ENCODE assay signal across 32 cellular contexts in genomic region chr14:94461526-94462218, GRCh38. TPM values are rescaled to one million over a fixed set of nuclear protein-coding genes. Genes with fewer than 3 reads are reported as not detected.
"Had no signal": no experiment of that assay in that cellular context is flagged by ENCODE, and none has a peak within 500 bp of the region (broad histone marks: within the 10 kb centered on the region; RNA-seq: fewer than 3 reads in every experiment).

No MANE protein-coding gene starts in this region.

- H3K4me3 ChIP-seq: left lung, ovary, psoas muscle, thyroid gland had no signal

- H3K4me3 Mint-ChIP-seq: activated CD4-positive, alpha-beta memory T cell treated with anti-CD3 and anti-CD28 coated beads, Interleukin-2, amount 10 ng/mL, durations not matched to agents 7 days and 5 days; activated CD8-positive, alpha-beta memory T cell treated with anti-CD3 and anti-CD28 coated beads, Interleukin-2, amount 10 ng/mL, durations not matched to agents 7 days and 5 days; activated naive CD4-positive, alpha-beta T cell treated with anti-CD3 and anti-CD28 coated beads, Interleukin-2, amount 50 U/mL, for 24 hours; brain; dendritic cell treated with granulocyte-macrophage colony-stimulating factor and Interleukin-4, amounts not matched to agents 40 ng/mL and 50 ng/mL, for 4 days; mesothelial cell of epicardium; naive thymus-derived CD8-positive, alpha-beta T cell; stimulated activated naive CD8-positive, alpha-beta T cell treated with anti-CD3 and anti-CD28 coated beads, Interleukin-15, Interleukin-2, amounts not matched to agents 100 ng/mL and 50 ng/mL, for 24 hours had no signal

- DNase-seq: activated CD4-positive, alpha-beta memory T cell treated with anti-CD3 and anti-CD28 coated beads, Interleukin-2, amount 10 ng/mL, durations not matched to agents 7 days and 5 days; activated CD4-positive, alpha-beta T cell treated with anti-CD3 and anti-CD28 coated beads for 48 hours; activated CD4-positive, CD25-positive, alpha-beta regulatory T cell; activated CD8-positive, alpha-beta memory T cell treated with anti-CD3 and anti-CD28 coated beads, Interleukin-2, amount 10 ng/mL, durations not matched to agents 7 days and 5 days; activated gamma-delta T cell treated with Interleukin-2 at 50 U/mL for 16 hours; activated T-cell treated with anti-CD3 and anti-CD28 coated beads, Interleukin-2, amount 50 U/mL, for 1 hour; anterior cingulate cortex; effector CD8-positive, alpha-beta T cell; foreskin keratinocyte; kidney glomerular epithelial cell; left lung; naive thymus-derived CD8-positive, alpha-beta T cell; ovary; psoas muscle; right cardiac atrium; stimulated activated CD4-positive, alpha-beta T cell treated with anti-CD3 and anti-CD28 coated beads, Interleukin-12 subunit alpha, Interleukin-12 subunit beta, amount 100 ng/mL, for 4 hours; stimulated activated CD4-positive, alpha-beta T cell treated with anti-CD3 and anti-CD28 coated beads, Interleukin-4, amount 100 ng/mL, for 4 hours; substantia nigra; T-helper 9 cell; thyroid gland had no signal

- H3K9me3 ChIP-seq: ovary, psoas muscle, thyroid gland had no signal

- H3K27ac ChIP-seq: foreskin keratinocyte, left lung, ovary, psoas muscle, thyroid gland had no signal

- H3K27me3 ChIP-seq: foreskin keratinocyte, left lung, ovary, thyroid gland had no signal

- H3K36me3 Mint-ChIP-seq: activated CD8-positive, alpha-beta memory T cell treated with anti-CD3 and anti-CD28 coated beads, Interleukin-2, amount 10 ng/mL, durations not matched to agents 7 days and 5 days; activated naive CD4-positive, alpha-beta T cell treated with anti-CD3 and anti-CD28 coated beads, Interleukin-2, amount 50 U/mL, for 24 hours; brain; mesothelial cell of epicardium had no signal

- H3K36me3 ChIP-seq: left lung, ovary, thyroid gland had no signal

- H3K27ac Mint-ChIP-seq: activated CD4-positive, alpha-beta memory T cell treated with anti-CD3 and anti-CD28 coated beads, Interleukin-2, amount 10 ng/mL, durations not matched to agents 7 days and 5 days; activated CD8-positive, alpha-beta memory T cell treated with anti-CD3 and anti-CD28 coated beads, Interleukin-2, amount 10 ng/mL, durations not matched to agents 7 days and 5 days; activated naive CD4-positive, alpha-beta T cell treated with anti-CD3 and anti-CD28 coated beads, Interleukin-2, amount 50 U/mL, for 24 hours; brain; dendritic cell treated with granulocyte-macrophage colony-stimulating factor and Interleukin-4, amounts not matched to agents 40 ng/mL and 50 ng/mL, for 4 days; mesothelial cell of epicardium; stimulated activated naive CD8-positive, alpha-beta T cell treated with anti-CD3 and anti-CD28 coated beads, Interleukin-15, Interleukin-2, amounts not matched to agents 100 ng/mL and 50 ng/mL, for 24 hours had no signal

- ATAC-seq: activated CD8-positive, alpha-beta memory T cell treated with anti-CD3 and anti-CD28 coated beads, Interleukin-2, amount 10 ng/mL, durations not matched to agents 7 days and 5 days; foreskin keratinocyte; left lung; naive thymus-derived CD8-positive, alpha-beta T cell; psoas muscle; right cardiac atrium had no signal

- H3K4me1 Mint-ChIP-seq: activated naive CD4-positive, alpha-beta T cell treated with anti-CD3 and anti-CD28 coated beads, Interleukin-2, amount 50 U/mL, for 24 hours; mesothelial cell of epicardium; naive thymus-derived CD8-positive, alpha-beta T cell had no signal

- H3K4me1 ChIP-seq: foreskin keratinocyte, left lung, psoas muscle, thyroid gland had no signal

RNA-seq across cellular contexts. Expression of gene SERPINA11, which starts 9.1 kb away (rescaled TPM):
- total RNA-seq: activated CD4-positive, alpha-beta memory T cell treated with anti-CD3 and anti-CD28 coated beads, Interleukin-2, amount 10 ng/mL, durations not matched to agents 7 days and 5 days; activated CD8-positive, alpha-beta memory T cell treated with anti-CD3 and anti-CD28 coated beads, Interleukin-2, amount 10 ng/mL, durations not matched to agents 7 days and 5 days; cardiac septum; chondrocyte; foreskin keratinocyte; left lung; lung microvascular endothelial cell; mesothelial cell of epicardium; naive thymus-derived CD8-positive, alpha-beta T cell; ovary; psoas muscle; right cardiac atrium; skeletal muscle tissue; T-helper 1 cell treated with Interleukin-12 subunit alpha and Interleukin-12 subunit beta and Interleukin-4 antibody, amounts not matched to agents 30 ng/mL and 1 ng/mL, for 36 hours; thyroid gland; urinary bladder had no signal
- polyA plus RNA-seq: foreskin keratinocyte; naive thymus-derived CD8-positive, alpha-beta T cell; ovary; psoas muscle; right cardiac atrium had no signal

RNA-seq across cellular contexts. Expression of gene SERPINA9, which starts 14.3 kb away (rescaled TPM):
- total RNA-seq: activated CD4-positive, alpha-beta memory T cell treated with anti-CD3 and anti-CD28 coated beads, Interleukin-2, amount 10 ng/mL, durations not matched to agents 7 days and 5 days; activated CD8-positive, alpha-beta memory T cell treated with anti-CD3 and anti-CD28 coated beads, Interleukin-2, amount 10 ng/mL, durations not matched to agents 7 days and 5 days; cardiac septum; chondrocyte; foreskin keratinocyte; left lung; lung microvascular endothelial cell; mesothelial cell of epicardium; naive thymus-derived CD8-positive, alpha-beta T cell; ovary; psoas muscle; right cardiac atrium; skeletal muscle tissue; T-helper 1 cell treated with Interleukin-12 subunit alpha and Interleukin-12 subunit beta and Interleukin-4 antibody, amounts not matched to agents 30 ng/mL and 1 ng/mL, for 36 hours; thyroid gland; urinary bladder had no signal
- polyA plus RNA-seq: esophagus; foreskin keratinocyte; naive thymus-derived CD8-positive, alpha-beta T cell; ovary; psoas muscle; right cardiac atrium; urinary bladder had no signal

RNA-seq across cellular contexts. Expression of gene SERPINA12, which starts 47.6 kb away (rescaled TPM):
- total RNA-seq: activated CD4-positive, alpha-beta memory T cell treated with anti-CD3 and anti-CD28 coated beads, Interleukin-2, amount 10 ng/mL, durations not matched to agents 7 days and 5 days; activated CD8-positive, alpha-beta memory T cell treated with anti-CD3 and anti-CD28 coated beads, Interleukin-2, amount 10 ng/mL, durations not matched to agents 7 days and 5 days; cardiac septum; chondrocyte; foreskin keratinocyte; left lung; lung microvascular endothelial cell; mesothelial cell of epicardium; naive thymus-derived CD8-positive, alpha-beta T cell; ovary; psoas muscle; right cardiac atrium; skeletal muscle tissue; T-helper 1 cell treated with Interleukin-12 subunit alpha and Interleukin-12 subunit beta and Interleukin-4 antibody, amounts not matched to agents 30 ng/mL and 1 ng/mL, for 36 hours; thyroid gland; urinary bladder had no signal
- polyA plus RNA-seq: esophagus; foreskin keratinocyte; naive thymus-derived CD8-positive, alpha-beta T cell; ovary; psoas muscle; right cardiac atrium; urinary bladder had no signal
